ENCODE assay signal across 21 cellular contexts in the genomic region with DNA sequence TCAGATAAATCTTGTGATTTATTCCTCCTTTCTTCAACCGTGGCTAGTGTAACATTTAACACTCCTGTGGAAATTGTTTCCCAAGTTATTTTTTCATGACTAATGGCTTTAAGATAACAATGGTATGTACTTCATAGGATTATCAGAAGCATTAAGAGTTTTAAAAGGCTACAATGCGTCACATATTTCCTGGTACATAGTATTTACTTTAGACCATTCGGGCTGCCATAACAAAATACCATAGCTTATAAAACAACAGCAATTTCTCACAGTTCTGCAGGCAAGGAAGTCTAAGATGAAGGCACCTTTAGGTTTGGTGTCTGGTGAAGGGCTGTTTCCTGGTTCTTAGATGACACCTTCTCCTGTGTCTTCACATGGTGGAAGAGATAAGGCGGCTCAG.
DNase-seq lines count a peak whose midpoint lies in the region; TF ChIP-seq lines count a peak whose summit lies in the region.
"Had no signal": no experiment of that assay in that cellular context is flagged by ENCODE, and none has a peak within 500 bp of the region (broad histone marks: within the 10 kb centered on the region; RNA-seq: fewer than 3 reads in every experiment).

No MANE protein-coding gene starts in this region.

- 52% methylated on average over 4 of the region's 4 CpGs for WGBS in hepatocyte (ENCODE audit: low lambda C conversion rate, missing lambda C conversion rate)
- 35 to 57% (median 39%) methylated on average over 4 of the region's 4 CpGs for WGBS in stomach, 5 donors

- no peaks in the 10 kb centered on the region for H3K9me3 ChIP-seq in hepatocyte (ENCODE audit: low read depth)
- peaks cover 0 to 18% (median 10%) of the 10 kb centered on the region in 4 donors for H3K9me3 ChIP-seq in stomach
- H3K9me3 ChIP-seq: BE2C, SJCRH30 had no signal

- TF ChIP-seq CTCF in cardiac fibroblast (IDR thresholded peaks at IDR 0.05; ENCODE audit: low read depth, low read length) (no peak), hepatocyte (IDR thresholded peaks at IDR 0.05; ENCODE audit: poor library complexity) (no peak), stomach (IDR thresholded peaks at IDR 0.05) (no peak)

- no peak overlapping the region for H2AFZ ChIP-seq in hepatocyte
- H2AFZ ChIP-seq: PC-9 had no signal

- H3K27ac ChIP-seq in hepatocyte, result peak overlapping the region; percentile 31
- H3K27ac ChIP-seq in stomach, result peak overlapping the region in 3 of 5 donors; percentile 3 to 47 (median 43)
- H3K27ac ChIP-seq: PC-9, SJCRH30 had no signal

- H3K9me2 ChIP-seq in hepatocyte (replicated peaks; ENCODE audit: insufficient read depth), result no peaks in the 10 kb centered on the region

- H3K4me1 ChIP-seq in hepatocyte (ENCODE audit: insufficient read depth), result no peaks in the 10 kb centered on the region
- peaks cover 0 to 5% (median 0%) of the 10 kb centered on the region in 4 donors for H3K4me1 ChIP-seq in stomach
- H3K4me1 ChIP-seq: BE2C, SJCRH30 had no signal

- no peak for TF ChIP-seq EP300 in stomach (IDR thresholded peaks at IDR 0.05)

- H3K27me3 ChIP-seq in hepatocyte, result no peaks in the 10 kb centered on the region
- H3K27me3 ChIP-seq in stomach, result no peaks in the 10 kb centered on the region
- H3K27me3 ChIP-seq: BE2C, SJCRH30 had no signal

- H3K4me3 ChIP-seq in cardiac fibroblast (replicated peaks in 1 of 2; ENCODE audit: low read depth in 2 of 2, low read length in 2 of 2) (no peak overlapping the region), hepatocyte (no peak overlapping the region), stomach (no peak overlapping the region)
- H3K4me3 ChIP-seq: lung, PC-9, SJCRH30 had no signal

- H3K36me3 ChIP-seq in hepatocyte (replicated peaks; ENCODE audit: insufficient read depth, low read depth) (no peaks in the 10 kb centered on the region), stomach (no peaks in the 10 kb centered on the region)
- H3K36me3 ChIP-seq: BE2C, SJCRH30 had no signal

- no peak overlapping the region for H3K4me2 ChIP-seq in hepatocyte
- H3K4me2 ChIP-seq: PC-9 had no signal

- DNase-seq in LoVo (ENCODE audit: low spot score) (peak; percentile 17), cardiac fibroblast (ENCODE audit: low read depth in 2 of 2) (peak; percentile 75 to 93), hepatocyte (ENCODE audit: low spot score) (no peak), stomach (no peak), SHP77 (lab: John Stamatoyannopoulos, UW) (no peak)
- no peak for DNase-seq in central memory CD4-positive, alpha-beta T cell
- no peak for DNase-seq in activated effector memory CD4-positive, alpha-beta T cell treated with Interleukin-2 at 50 U/mL for 16 hours
- DNase-seq: activated CD4-positive, alpha-beta T cell treated with anti-CD3 and anti-CD28 coated beads for 4 hours; activated T-cell treated with anti-CD3 and anti-CD28 coated beads, Interleukin-2, amount 50 U/mL, for 48 hours; BE2C; DND-41; foreskin melanocyte; kidney; NCI-H1105; NCI-H2029 treated with DMSO at 0.1 percent for 48 hours; SJCRH30; stimulated activated CD4-positive, alpha-beta T cell treated with anti-CD3 and anti-CD28 coated beads, Interleukin-4, amount 100 ng/mL, for 24 hours; stimulated activated naive CD4-positive, alpha-beta T cell treated with Interleukin-2 at 50 U/mL for 16 hours; T-helper 1 cell had no signal

- H3K79me2 ChIP-seq in hepatocyte, result no peaks in the 10 kb centered on the region

- intact Hi-C loops in stomach (cut with DNase I; ENCODE audit: low total_unique reads), result no loop called here

- H4K20me1 ChIP-seq in hepatocyte (ENCODE audit: insufficient read depth, poor library complexity, severe bottlenecking), result no peaks in the 10 kb centered on the region

- TF ChIP-seq POLR2A in stomach (IDR thresholded peaks at IDR 0.05), result no peak

Comparison
In these comparisons a context has a peak if more than half of its experiments do, and no peak if none do; other contexts are left out.
1. DNase-seq: peak in LoVo (single experiment) and cardiac fibroblast (2 of 2); none in hepatocyte (single experiment), stomach (single experiment), SHP77 (0 of 2), central memory CD4-positive, alpha-beta T cell (single experiment) and activated effector memory CD4-positive, alpha-beta T cell treated with Interleukin-2 at 50 U/mL for 16 hours (single experiment).